In genomic region chr19:41957838-41958366, GRCh38 we compare ENCODE assay signal across 1 cellular context.
TF ChIP-seq lines count a peak whose summit lies in the region.

No MANE protein-coding gene starts in this region.

TF ChIP-seq in HepG2, 621 proteins besides CTCF, POLR2A, EP300 and RAD21 (continued from another document and continues in another):
- TF ChIP-seq SNAI1 (CRISPR knock-in tag; IDR thresholded peaks at IDR 0.05; ENCODE audit: borderline replicate concordance): no peak
- no peak for TF ChIP-seq ZNF646 (CRISPR knock-in tag; IDR thresholded peaks at IDR 0.05)
- no peak for TF ChIP-seq REPIN1 (CRISPR knock-in tag; IDR thresholded peaks at IDR 0.05; ENCODE audit: borderline replicate concordance, low read depth)
- no peak for TF ChIP-seq TARDBP (CRISPR knock-in tag; IDR thresholded peaks at IDR 0.05)
- no peak for TF ChIP-seq HMGA1 (CRISPR knock-in tag; conservative IDR thresholded peaks at IDR 0.05)
- TF ChIP-seq RARG (CRISPR knock-in tag; IDR thresholded peaks at IDR 0.05; ENCODE audit: low read depth): no peak
- peak; percentile 41; the same call in 1 of the 2 replicates for TF ChIP-seq SAP130 (CRISPR knock-in tag; IDR thresholded peaks at IDR 0.05; ENCODE audit: low read depth)
- TF ChIP-seq TMF1 (CRISPR knock-in tag; IDR thresholded peaks at IDR 0.05; ENCODE audit: low read depth): no peak
- no peak for TF ChIP-seq HNF4G (IDR thresholded peaks at IDR 0.05; ENCODE audit: borderline replicate concordance, low read depth, low read length)
- no peak for TF ChIP-seq HNF4G (CRISPR knock-in tag; IDR thresholded peaks at IDR 0.05; ENCODE audit: borderline replicate concordance, low read depth)
- no peak for TF ChIP-seq SNAPC5 (CRISPR knock-in tag; IDR thresholded peaks at IDR 0.05; ENCODE audit: borderline replicate concordance)
- no peak for TF ChIP-seq HNRNPL (IDR thresholded peaks at IDR 0.05; ENCODE audit: low read depth, low read length)
- TF ChIP-seq JUND (CRISPR knock-in tag; IDR thresholded peaks at IDR 0.05): no peak
- TF ChIP-seq ZNF484 (CRISPR knock-in tag; IDR thresholded peaks at IDR 0.05; ENCODE audit: borderline replicate concordance, low read depth): no peak
- no peak for TF ChIP-seq ZNF563 (CRISPR knock-in tag; IDR thresholded peaks at IDR 0.05)
- no peak for TF ChIP-seq FOXP4 (CRISPR knock-in tag; IDR thresholded peaks at IDR 0.05)
- no peak for TF ChIP-seq FOXK2 (IDR thresholded peaks at IDR 0.05)
- TF ChIP-seq ZC3H4 (CRISPR knock-in tag; IDR thresholded peaks at IDR 0.05; ENCODE audit: borderline replicate concordance): no peak
- TF ChIP-seq TFE3 (CRISPR knock-in tag; IDR thresholded peaks at IDR 0.05): 0 out of 2 replicates have a peak, but pooled peaks have one; percentile 31
- TF ChIP-seq MIXL1 (CRISPR knock-in tag; IDR thresholded peaks at IDR 0.05): no peak
- TF ChIP-seq USF2 (IDR thresholded peaks at IDR 0.05; ENCODE audit: low read depth, low read length): 0 out of 2 replicates have a peak, but pooled peaks have one; percentile 14
- TF ChIP-seq USF2 (CRISPR knock-in tag; IDR thresholded peaks at IDR 0.05; ENCODE audit: borderline replicate concordance): no peak
- peak; percentile 17; the same call in 1 of the 2 replicates for TF ChIP-seq ZNF501 (CRISPR knock-in tag; IDR thresholded peaks at IDR 0.05)
- no peak for TF ChIP-seq ZNF276 (CRISPR knock-in tag; IDR thresholded peaks at IDR 0.05; ENCODE audit: low read depth)
- no peak for TF ChIP-seq ZNF598 (CRISPR knock-in tag; IDR thresholded peaks at IDR 0.05; ENCODE audit: borderline replicate concordance)
- no peak for TF ChIP-seq ZSCAN30 (CRISPR knock-in tag; IDR thresholded peaks at IDR 0.05)
- no peak for TF ChIP-seq PRDM4 (CRISPR knock-in tag; IDR thresholded peaks at IDR 0.05; ENCODE audit: borderline replicate concordance)
- no peak for TF ChIP-seq ZNF367 (CRISPR knock-in tag; IDR thresholded peaks at IDR 0.05; ENCODE audit: borderline replicate concordance)
- TF ChIP-seq SMC3 (IDR thresholded peaks at IDR 0.05; ENCODE audit: low read length): peak; percentile 49
- no peak for TF ChIP-seq MATR3 (CRISPR knock-in tag; IDR thresholded peaks at IDR 0.05)
- peak; percentile 15; the same call in 1 of the 2 replicates for TF ChIP-seq HES4 (CRISPR knock-in tag; IDR thresholded peaks at IDR 0.05; ENCODE audit: borderline replicate concordance)
- TF ChIP-seq ZNF383 (CRISPR knock-in tag; IDR thresholded peaks at IDR 0.05; ENCODE audit: borderline replicate concordance): no peak
- no peak for TF ChIP-seq ZNF260 (CRISPR knock-in tag; IDR thresholded peaks at IDR 0.05; ENCODE audit: borderline replicate concordance, low read depth)
- TF ChIP-seq ZNF841 (CRISPR knock-in tag; IDR thresholded peaks at IDR 0.05; ENCODE audit: borderline replicate concordance): no peak
- no peak for TF ChIP-seq NCOA2 (CRISPR knock-in tag; IDR thresholded peaks at IDR 0.05)
- peak; percentile 64; the same call in 1 of the 2 replicates for TF ChIP-seq TFDP1 (CRISPR knock-in tag; IDR thresholded peaks at IDR 0.05; ENCODE audit: borderline replicate concordance)
- no peak for TF ChIP-seq ZNF207 (IDR thresholded peaks at IDR 0.05; ENCODE audit: borderline replicate concordance)
- TF ChIP-seq ZNF547 (CRISPR knock-in tag; IDR thresholded peaks at IDR 0.05): peak; percentile 24; the same call in 1 of the 2 replicates
- peak; percentile 68; the same call in 1 of the 2 replicates for TF ChIP-seq MIER2 (CRISPR knock-in tag; IDR thresholded peaks at IDR 0.05)
- no peak for TF ChIP-seq SIX1 (CRISPR knock-in tag; IDR thresholded peaks at IDR 0.05; ENCODE audit: borderline replicate concordance)
- TF ChIP-seq THAP11 (CRISPR knock-in tag; IDR thresholded peaks at IDR 0.05): peak; percentile 84
- TF ChIP-seq ATRX (CRISPR knock-in tag; IDR thresholded peaks at IDR 0.05; ENCODE audit: borderline replicate concordance): no peak
- no peak for TF ChIP-seq HNRNPLL (IDR thresholded peaks at IDR 0.05; ENCODE audit: low read depth, low read length, poor library complexity, severe bottlenecking)
- TF ChIP-seq SOX13 (IDR thresholded peaks at IDR 0.05): no peak
- TF ChIP-seq SOX13 (CRISPR knock-in tag; conservative IDR thresholded peaks at IDR 0.05 in 1 of 2, IDR thresholded peaks at IDR 0.05 in 1 of 2): no peak; a peak in 1 of 4 replicates
